1 cellular context compared by ENCODE assay signal in the genomic region with DNA sequence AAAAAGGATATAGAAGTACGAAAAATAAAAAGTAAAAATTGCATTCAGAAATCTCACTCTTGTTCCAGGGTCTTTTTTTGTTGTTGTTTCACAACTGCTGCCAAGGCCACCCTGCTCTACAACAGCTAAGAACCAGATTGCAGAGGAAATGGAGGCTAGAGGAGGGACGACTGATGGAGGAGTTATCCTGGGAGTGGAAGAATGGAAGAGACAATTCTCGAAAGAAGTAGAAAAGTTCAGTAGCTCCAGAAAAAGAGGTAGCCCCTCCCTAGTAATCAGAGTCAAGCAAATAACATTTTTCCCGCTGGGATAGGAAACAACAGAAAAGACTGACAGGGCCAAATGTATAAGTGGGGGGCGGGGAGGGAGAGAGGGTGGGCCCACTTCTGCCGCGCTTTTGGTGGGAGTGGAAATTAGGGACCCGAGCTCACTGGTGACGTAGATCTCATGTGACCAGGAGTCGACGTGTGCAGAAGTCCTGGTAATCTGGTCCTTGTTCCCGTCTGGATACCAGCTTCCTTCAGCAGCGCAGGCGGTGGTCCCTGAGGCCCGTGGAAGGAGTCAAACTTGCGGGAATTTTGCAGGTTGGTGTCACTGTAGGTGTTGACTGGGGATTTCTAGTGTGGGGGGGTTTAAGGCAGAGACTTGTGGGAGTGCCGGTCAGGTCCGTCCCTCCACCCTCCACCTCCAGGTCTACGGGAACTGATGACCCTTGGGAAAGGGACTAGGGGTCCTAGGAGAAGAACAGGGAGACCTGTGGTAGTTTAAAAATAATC.
TF ChIP-seq lines count a peak whose summit lies in the region.

TSS of gene TCEAL9 (plus strand) at position 484 of the 776 bp plus-strand sequence. CDS start 1,179 bp downstream, outside the sequence.

TF ChIP-seq in K562, 482 proteins besides CTCF, POLR2A, EP300 and RAD21 (continues in another document):
- TF ChIP-seq HDAC1 (IDR thresholded peaks at IDR 0.05): no peak
- TF ChIP-seq DIDO1 (tag; IDR thresholded peaks at IDR 0.05; ENCODE audit: low read depth): no peak
- TF ChIP-seq KDM1A (IDR thresholded peaks at IDR 0.05): no peak
- peak; percentile 30 for TF ChIP-seq TAF1 (IDR thresholded peaks at IDR 0.05; ENCODE audit: control insufficient read depth, extremely low read depth, insufficient read depth, low read length, severe bottlenecking)
- TF ChIP-seq ZNF232 (CRISPR knock-in tag; IDR thresholded peaks at IDR 0.05): no peak
- TF ChIP-seq PHF8 (IDR thresholded peaks at IDR 0.05; ENCODE audit: borderline replicate concordance, low read length): peak; percentile 62; the same call in 1 of the 2 replicates
- TF ChIP-seq MYBL2 (IDR thresholded peaks at IDR 0.05; ENCODE audit: low read depth): no peak
- no peak for TF ChIP-seq MYBL2 (CRISPR knock-in tag; IDR thresholded peaks at IDR 0.05; ENCODE audit: borderline replicate concordance)
- peak; percentile 69 for TF ChIP-seq CREB1 (IDR thresholded peaks at IDR 0.05)
- TF ChIP-seq CREB1 (CRISPR knock-in tag; IDR thresholded peaks at IDR 0.05): peak; percentile 57
- TF ChIP-seq ATF1 (CRISPR knock-in tag; IDR thresholded peaks at IDR 0.05): no peak
- TF ChIP-seq ATF1 (tag; IDR thresholded peaks at IDR 0.05): peak; percentile 78
- no peak for TF ChIP-seq HDAC2 (IDR thresholded peaks at IDR 0.05)
- TF ChIP-seq, protein P1, sequence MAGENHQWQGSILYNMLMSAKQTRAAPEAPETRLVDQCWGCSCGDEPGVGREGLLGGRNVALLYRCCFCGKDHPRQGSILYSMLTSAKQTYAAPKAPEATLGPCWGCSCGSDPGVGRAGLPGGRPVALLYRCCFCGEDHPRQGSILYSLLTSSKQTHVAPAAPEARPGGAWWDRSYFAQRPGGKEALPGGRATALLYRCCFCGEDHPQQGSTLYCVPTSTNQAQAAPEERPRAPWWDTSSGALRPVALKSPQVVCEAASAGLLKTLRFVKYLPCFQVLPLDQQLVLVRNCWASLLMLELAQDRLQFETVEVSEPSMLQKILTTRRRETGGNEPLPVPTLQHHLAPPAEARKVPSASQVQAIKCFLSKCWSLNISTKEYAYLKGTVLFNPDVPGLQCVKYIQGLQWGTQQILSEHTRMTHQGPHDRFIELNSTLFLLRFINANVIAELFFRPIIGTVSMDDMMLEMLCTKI (IDR thresholded peaks at IDR 0.05; ENCODE audit: partially characterized antibody): no peak
- no peak for TF ChIP-seq ZNF830 (CRISPR knock-in tag; IDR thresholded peaks at IDR 0.05)
- peak; percentile 91 for TF ChIP-seq CREM (IDR thresholded peaks at IDR 0.05; ENCODE audit: low read depth)
- no peak for TF ChIP-seq ZNF143 (CRISPR knock-in tag; IDR thresholded peaks at IDR 0.05)
- no peak for TF ChIP-seq CTBP1 (IDR thresholded peaks at IDR 0.05; ENCODE audit: borderline replicate concordance)
- TF ChIP-seq, protein P2, sequence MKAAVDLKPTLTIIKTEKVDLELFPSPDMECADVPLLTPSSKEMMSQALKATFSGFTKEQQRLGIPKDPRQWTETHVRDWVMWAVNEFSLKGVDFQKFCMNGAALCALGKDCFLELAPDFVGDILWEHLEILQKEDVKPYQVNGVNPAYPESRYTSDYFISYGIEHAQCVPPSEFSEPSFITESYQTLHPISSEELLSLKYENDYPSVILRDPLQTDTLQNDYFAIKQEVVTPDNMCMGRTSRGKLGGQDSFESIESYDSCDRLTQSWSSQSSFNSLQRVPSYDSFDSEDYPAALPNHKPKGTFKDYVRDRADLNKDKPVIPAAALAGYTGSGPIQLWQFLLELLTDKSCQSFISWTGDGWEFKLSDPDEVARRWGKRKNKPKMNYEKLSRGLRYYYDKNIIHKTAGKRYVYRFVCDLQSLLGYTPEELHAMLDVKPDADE (conservative IDR thresholded peaks at IDR 0.05; ENCODE audit: control insufficient read depth, low read depth, low read length): no peak
- no peak for TF ChIP-seq ZNF407 (IDR thresholded peaks at IDR 0.05; ENCODE audit: low read depth)
- TF ChIP-seq ZNF3 (CRISPR knock-in tag; IDR thresholded peaks at IDR 0.05): no peak
- no peak for TF ChIP-seq CHD4 (IDR thresholded peaks at IDR 0.05; ENCODE audit: insufficient read depth, insufficient replicate concordance, low read depth, low read length, poor library complexity, severe bottlenecking)
- TF ChIP-seq ZBTB7A (IDR thresholded peaks at IDR 0.05; ENCODE audit: borderline replicate concordance, control insufficient read depth, low read depth, low read length): 0 out of 2 replicates have a peak, but pooled peaks have one; percentile 19
- TF ChIP-seq NFATC3 (IDR thresholded peaks at IDR 0.05): no peak
- peak; percentile 50; the same call in 1 of the 2 replicates for TF ChIP-seq MTA1 (IDR thresholded peaks at IDR 0.05; ENCODE audit: borderline replicate concordance)
- TF ChIP-seq PKNOX1 (IDR thresholded peaks at IDR 0.05): peak; percentile 66
- peak; percentile 46; the same call in 1 of the 2 replicates for TF ChIP-seq TAF7 (tag; IDR thresholded peaks at IDR 0.05)
- TF ChIP-seq NFE2 (IDR thresholded peaks at IDR 0.05; ENCODE audit: low read depth): no peak
- TF ChIP-seq, protein P3, sequence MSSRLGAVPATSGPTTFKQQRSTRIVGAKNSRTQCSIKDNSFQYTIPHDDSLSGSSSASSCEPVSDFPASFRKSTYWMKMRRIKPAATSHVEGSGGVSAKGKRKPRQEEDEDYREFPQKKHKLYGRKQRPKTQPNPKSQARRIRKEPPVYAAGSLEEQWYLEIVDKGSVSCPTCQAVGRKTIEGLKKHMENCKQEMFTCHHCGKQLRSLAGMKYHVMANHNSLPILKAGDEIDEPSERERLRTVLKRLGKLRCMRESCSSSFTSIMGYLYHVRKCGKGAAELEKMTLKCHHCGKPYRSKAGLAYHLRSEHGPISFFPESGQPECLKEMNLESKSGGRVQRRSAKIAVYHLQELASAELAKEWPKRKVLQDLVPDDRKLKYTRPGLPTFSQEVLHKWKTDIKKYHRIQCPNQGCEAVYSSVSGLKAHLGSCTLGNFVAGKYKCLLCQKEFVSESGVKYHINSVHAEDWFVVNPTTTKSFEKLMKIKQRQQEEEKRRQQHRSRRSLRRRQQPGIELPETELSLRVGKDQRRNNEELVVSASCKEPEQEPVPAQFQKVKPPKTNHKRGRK (tag; IDR thresholded peaks at IDR 0.05): peak; percentile 82
- TF ChIP-seq ATF7 (IDR thresholded peaks at IDR 0.05): peak; percentile 43; the same call in 1 of the 2 replicates
- TF ChIP-seq USF1 (CRISPR knock-in tag; IDR thresholded peaks at IDR 0.05): peak; percentile 29; the same call in 1 of the 2 replicates
- no peak for TF ChIP-seq TAF15 (IDR thresholded peaks at IDR 0.05; ENCODE audit: low read depth, low read length)
- no peak for TF ChIP-seq NCOR1 (IDR thresholded peaks at IDR 0.05)
- no peak for TF ChIP-seq ZNF785 (CRISPR knock-in tag; IDR thresholded peaks at IDR 0.05)
- TF ChIP-seq RBFOX2 (IDR thresholded peaks at IDR 0.05; ENCODE audit: low read depth, low read length): peak; percentile 49; the same call in 1 of the 2 replicates
- no peak for TF ChIP-seq SNRNP70 (optimal IDR thresholded peaks at IDR 0.05; ENCODE audit: low read depth, low read length)
- no peak for TF ChIP-seq ZNF274 (IDR thresholded peaks at IDR 0.05; ENCODE audit: borderline replicate concordance, low read depth, low read length)
- peak; percentile 59 for TF ChIP-seq ZNF740 (CRISPR knock-in tag; IDR thresholded peaks at IDR 0.05)
- TF ChIP-seq ZNF740 (tag; IDR thresholded peaks at IDR 0.05): peak in 1 of 2 experiments; percentile 67; a peak in 1 of 4 replicates
- TF ChIP-seq SAP30 (IDR thresholded peaks at IDR 0.05; ENCODE audit: borderline replicate concordance, insufficient read depth, low read depth, low read length, poor library complexity, severe bottlenecking): peak; percentile 38
- TF ChIP-seq, protein P4, sequence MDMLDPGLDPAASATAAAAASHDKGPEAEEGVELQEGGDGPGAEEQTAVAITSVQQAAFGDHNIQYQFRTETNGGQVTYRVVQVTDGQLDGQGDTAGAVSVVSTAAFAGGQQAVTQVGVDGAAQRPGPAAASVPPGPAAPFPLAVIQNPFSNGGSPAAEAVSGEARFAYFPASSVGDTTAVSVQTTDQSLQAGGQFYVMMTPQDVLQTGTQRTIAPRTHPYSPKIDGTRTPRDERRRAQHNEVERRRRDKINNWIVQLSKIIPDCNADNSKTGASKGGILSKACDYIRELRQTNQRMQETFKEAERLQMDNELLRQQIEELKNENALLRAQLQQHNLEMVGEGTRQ (CRISPR knock-in tag; IDR thresholded peaks at IDR 0.05): peak; percentile 39
- no peak for TF ChIP-seq NCOA1 (IDR thresholded peaks at IDR 0.05; ENCODE audit: low read depth)
- no peak for TF ChIP-seq JUN (IDR thresholded peaks at IDR 0.05; ENCODE audit: borderline replicate concordance, low read depth, low read length)
- no peak for TF ChIP-seq JUN (CRISPR knock-in tag; IDR thresholded peaks at IDR 0.05; ENCODE audit: borderline replicate concordance)
- no peak for TF ChIP-seq ZNF717 (CRISPR knock-in tag; IDR thresholded peaks at IDR 0.05)
- no peak for TF ChIP-seq LARP7 (IDR thresholded peaks at IDR 0.05)
- peak; percentile 32 for TF ChIP-seq TBP (optimal IDR thresholded peaks at IDR 0.05; ENCODE audit: low read depth, low read length)
- peak; percentile 40; the same call in 1 of the 2 replicates for TF ChIP-seq POLR2AphosphoS5 (IDR thresholded peaks at IDR 0.05; ENCODE audit: control insufficient read depth, insufficient read depth, low read depth, low read length)
